26 cellular contexts compared by ENCODE assay signal in genomic region chr17:35291802-35292201, GRCh38. TPM values are rescaled to one million over a fixed set of nuclear protein-coding genes. Genes with fewer than 3 reads are reported as not detected.
DNase-seq lines count a peak whose midpoint lies in the region; ATAC-seq, FAIRE-seq and TF ChIP-seq lines count a peak whose summit lies in the region.
"Had no signal": no experiment of that assay in that cellular context is flagged by ENCODE, and none has a peak within 500 bp of the region (broad histone marks: within the 10 kb centered on the region; RNA-seq: fewer than 3 reads in every experiment).

No MANE protein-coding gene starts in this region.

- DNase-seq in activated T-cell treated with anti-CD3 and anti-CD28 coated beads, Interleukin-2, amount 50 U/mL, for 72 hours: no peak
- no peak for DNase-seq in activated T-cell treated with anti-CD3 and anti-CD28 coated beads, Interleukin-2, amount 50 U/mL, for 48 hours
- DNase-seq in fibroblast of lung (ENCODE audit: low read depth in 2 of 2) (peak; percentile 6 to 50), kidney (no peak)
- DNase-seq in stimulated activated effector memory CD8-positive, alpha-beta T cell treated with anti-CD3 and anti-CD28 coated beads, Interleukin-12 subunit alpha, Interleukin-12 subunit beta, amount 100 ng/mL, for 72 hours (ENCODE audit: low spot score in 2 of 2): no peak
- DNase-seq: activated CD4-positive, alpha-beta memory T cell treated with anti-CD3 and anti-CD28 coated beads for 36 hours; activated T-cell treated with anti-CD3 and anti-CD28 coated beads for 4 hours; body of pancreas; CD8-positive, alpha-beta T cell; cortex of kidney; glutamatergic neuron; left lung; mucosa of descending colon; NCI-H1092 treated with DMSO at 0.1 percent for 48 hours; NCI-H524 treated with DMSO at 0.1 percent for 48 hours; SHP77; T-helper 1 cell; testis had no signal

- H3K36me3 Mint-ChIP-seq in activated T-cell treated with anti-CD3 and anti-CD28 coated beads, Interleukin-2, amount 50 U/mL, for 72 hours (ENCODE audit: insufficient read depth in 2 of 2): peaks cover 4 to 14% of the 10 kb centered on the region in 2 donors
- H3K36me3 Mint-ChIP-seq in activated T-helper 17 cell treated with anti-CD3 and anti-CD28 coated beads, Interleukin-2, amount 50 U/mL, for 72 hours (ENCODE audit: low read depth): no peaks in the 10 kb centered on the region
- no peaks in the 10 kb centered on the region for H3K36me3 Mint-ChIP-seq in stimulated activated effector memory CD8-positive, alpha-beta T cell treated with anti-CD3 and anti-CD28 coated beads, Interleukin-12 subunit alpha, Interleukin-12 subunit beta, amount 100 ng/mL, for 72 hours
- H3K36me3 Mint-ChIP-seq: CD8-positive, alpha-beta T cell had no signal

- peaks cover 12% of the 10 kb centered on the region for H3K4me1 ChIP-seq in fibroblast of lung (ENCODE audit: control insufficient read depth, extremely low read depth, insufficient read depth, low read length)
- no peaks in the 10 kb centered on the region for H3K4me1 ChIP-seq in kidney (ENCODE audit: control insufficient read depth in 1 of 2, insufficient read depth in 1 of 2, low read depth in 1 of 2, low read length in 2 of 2)
- H3K4me1 ChIP-seq: body of pancreas, testis had no signal

- H3K4me2 ChIP-seq in fibroblast of lung (ENCODE audit: extremely low read depth, insufficient read depth, low read length): no peak overlapping the region
- H3K4me2 ChIP-seq: KMS-11 had no signal

- no peak overlapping the region for H3K27ac Mint-ChIP-seq in activated T-cell treated with anti-CD3 and anti-CD28 coated beads, Interleukin-2, amount 50 U/mL, for 72 hours
- H3K27ac Mint-ChIP-seq in activated T-helper 17 cell treated with anti-CD3 and anti-CD28 coated beads, Interleukin-2, amount 50 U/mL, for 72 hours: no peak overlapping the region
- H3K27ac Mint-ChIP-seq in stimulated activated effector memory CD8-positive, alpha-beta T cell treated with anti-CD3 and anti-CD28 coated beads, Interleukin-12 subunit alpha, Interleukin-12 subunit beta, amount 100 ng/mL, for 72 hours: no peak overlapping the region
- H3K27ac Mint-ChIP-seq: activated CD4-positive, alpha-beta memory T cell treated with anti-CD3 and anti-CD28 coated beads for 36 hours; activated naive CD4-positive, alpha-beta T cell treated with anti-CD3 and anti-CD28 coated beads, Interleukin-2, amount 50 U/mL, for 24 hours; CD8-positive, alpha-beta T cell had no signal

- ATAC-seq in activated T-cell treated with anti-CD3 and anti-CD28 coated beads, Interleukin-2, amount 50 U/mL, for 72 hours (replicated peaks in 1 of 2): peak; percentile 51 to 63
- ATAC-seq in activated T-helper 17 cell treated with anti-CD3 and anti-CD28 coated beads, Interleukin-2, amount 50 U/mL, for 72 hours (replicated peaks): peak; percentile 29
- ATAC-seq in stimulated activated effector memory CD8-positive, alpha-beta T cell treated with anti-CD3 and anti-CD28 coated beads, Interleukin-12 subunit alpha, Interleukin-12 subunit beta, amount 100 ng/mL, for 72 hours: peak; percentile 26
- ATAC-seq in GM21825 (IDR thresholded peaks at IDR 0.05; ENCODE audit: unreplicated experiment): no peak
- no peak for ATAC-seq in HG02610 (IDR thresholded peaks at IDR 0.05; ENCODE audit: unreplicated experiment)
- ATAC-seq: body of pancreas; CD8-positive, alpha-beta T cell; left lung; mucosa of descending colon had no signal

- H3K4me3 Mint-ChIP-seq in activated T-cell treated with anti-CD3 and anti-CD28 coated beads, Interleukin-2, amount 50 U/mL, for 72 hours: no peak overlapping the region
- H3K4me3 Mint-ChIP-seq in activated T-helper 17 cell treated with anti-CD3 and anti-CD28 coated beads, Interleukin-2, amount 50 U/mL, for 72 hours: no peak overlapping the region
- H3K4me3 Mint-ChIP-seq in stimulated activated effector memory CD8-positive, alpha-beta T cell treated with anti-CD3 and anti-CD28 coated beads, Interleukin-12 subunit alpha, Interleukin-12 subunit beta, amount 100 ng/mL, for 72 hours: no peak overlapping the region
- H3K4me3 Mint-ChIP-seq: activated CD4-positive, alpha-beta memory T cell treated with anti-CD3 and anti-CD28 coated beads for 36 hours; activated naive CD4-positive, alpha-beta T cell treated with anti-CD3 and anti-CD28 coated beads, Interleukin-2, amount 50 U/mL, for 24 hours; CD8-positive, alpha-beta T cell had no signal

- peaks cover 5 to 9% of the 10 kb centered on the region in 2 donors for H3K9me3 Mint-ChIP-seq in activated T-cell treated with anti-CD3 and anti-CD28 coated beads, Interleukin-2, amount 50 U/mL, for 72 hours
- peaks cover 4% of the 10 kb centered on the region for H3K9me3 Mint-ChIP-seq in activated T-helper 17 cell treated with anti-CD3 and anti-CD28 coated beads, Interleukin-2, amount 50 U/mL, for 72 hours
- peaks cover 10% of the 10 kb centered on the region for H3K9me3 Mint-ChIP-seq in stimulated activated effector memory CD8-positive, alpha-beta T cell treated with anti-CD3 and anti-CD28 coated beads, Interleukin-12 subunit alpha, Interleukin-12 subunit beta, amount 100 ng/mL, for 72 hours

- H3K4me1 Mint-ChIP-seq in activated T-cell treated with anti-CD3 and anti-CD28 coated beads, Interleukin-2, amount 50 U/mL, for 72 hours (ENCODE audit: low read depth): peaks cover 20% of the 10 kb centered on the region
- H3K4me1 Mint-ChIP-seq in activated T-helper 17 cell treated with anti-CD3 and anti-CD28 coated beads, Interleukin-2, amount 50 U/mL, for 72 hours: peaks cover 15% of the 10 kb centered on the region
- peaks cover 17% of the 10 kb centered on the region for H3K4me1 Mint-ChIP-seq in stimulated activated effector memory CD8-positive, alpha-beta T cell treated with anti-CD3 and anti-CD28 coated beads, Interleukin-12 subunit alpha, Interleukin-12 subunit beta, amount 100 ng/mL, for 72 hours

- H3K27me3 ChIP-seq in fibroblast of lung (ENCODE audit: control insufficient read depth, insufficient read depth, low read length): no peaks in the 10 kb centered on the region
- H3K27me3 ChIP-seq: body of pancreas, left lung, testis had no signal

- no peaks in the 10 kb centered on the region for H3K27me3 Mint-ChIP-seq in activated T-cell treated with anti-CD3 and anti-CD28 coated beads, Interleukin-2, amount 50 U/mL, for 72 hours (ENCODE audit: low read depth)
- H3K27me3 Mint-ChIP-seq in activated T-helper 17 cell treated with anti-CD3 and anti-CD28 coated beads, Interleukin-2, amount 50 U/mL, for 72 hours: no peaks in the 10 kb centered on the region
- H3K27me3 Mint-ChIP-seq: activated CD4-positive, alpha-beta memory T cell treated with anti-CD3 and anti-CD28 coated beads for 36 hours; activated naive CD4-positive, alpha-beta T cell treated with anti-CD3 and anti-CD28 coated beads, Interleukin-2, amount 50 U/mL, for 24 hours had no signal

- H3K4me3 ChIP-seq in fibroblast of lung (replicated peaks in 1 of 4; ENCODE audit: control extremely low read depth in 1 of 4, insufficient read depth in 1 of 4, low read depth in 3 of 4, low read length in 4 of 4) (no peak overlapping the region), kidney (ENCODE audit: low read length in 2 of 2) (no peak overlapping the region)
- H3K4me3 ChIP-seq: body of pancreas, left lung, mucosa of descending colon, testis had no signal

- intact Hi-C loops in kidney (cut with DNase I): no loop called here

- no peaks in the 10 kb centered on the region for H4K20me1 ChIP-seq in fibroblast of lung (ENCODE audit: control insufficient read depth, extremely low read depth, insufficient read depth, low read length)

- no peak for TF ChIP-seq CTCF in fibroblast of lung (conservative IDR thresholded peaks at IDR 0.05 in 1 of 2, IDR thresholded peaks at IDR 0.05 in 1 of 2; ENCODE audit: low read depth in 1 of 2, low read length in 2 of 2)
- no peak for TF ChIP-seq CTCF in kidney (IDR thresholded peaks at IDR 0.05; ENCODE audit: borderline replicate concordance, extremely low read depth, insufficient read depth)

- no peak overlapping the region for H2AFZ ChIP-seq in fibroblast of lung (ENCODE audit: low read length)

- H3K9ac ChIP-seq in fibroblast of lung (ENCODE audit: insufficient read depth, low read length) (no peak overlapping the region), kidney (ENCODE audit: low read length in 2 of 2) (no peak overlapping the region)
- H3K9ac ChIP-seq: KMS-11 had no signal

- H3K79me2 ChIP-seq in fibroblast of lung (ENCODE audit: control insufficient read depth, insufficient read depth, low read length): no peaks in the 10 kb centered on the region

- H3K36me3 ChIP-seq in fibroblast of lung (ENCODE audit: control insufficient read depth, insufficient read depth, low read length) (no peaks in the 10 kb centered on the region), kidney (ENCODE audit: control insufficient read depth in 1 of 2, insufficient read depth in 2 of 2, low read length in 2 of 2) (no peaks in the 10 kb centered on the region)
- H3K36me3 ChIP-seq: left lung had no signal

- H3K9me3 ChIP-seq in fibroblast of lung (ENCODE audit: control insufficient read depth, insufficient read depth, low read depth, low read length) (no peaks in the 10 kb centered on the region), kidney (ENCODE audit: control insufficient read depth in 1 of 2, low read length in 2 of 2) (no peaks in the 10 kb centered on the region)
- H3K9me3 ChIP-seq: body of pancreas, left lung, mucosa of descending colon, testis had no signal

- FAIRE-seq in kidney (lab: Jason Lieb, UNC): no peak
- FAIRE-seq: GM18507, H1 had no signal

- H3K27ac ChIP-seq in fibroblast of lung (ENCODE audit: insufficient read depth, low read length) (no peak overlapping the region), kidney (ENCODE audit: low read depth in 2 of 2, low read length in 2 of 2) (no peak overlapping the region)
- H3K27ac ChIP-seq: body of pancreas, KMS-11, left lung, testis, VCaP had no signal

RNA-seq across cellular contexts. Expression of gene SLFN5, which starts 48.9 kb away (rescaled TPM):
- 10 to 100 TPM; 53.8 to 70.3 TPM for total RNA-seq in activated T-cell treated with anti-CD3 and anti-CD28 coated beads, Interleukin-2, amount 50 U/mL, for 72 hours
- 10 to 100 TPM; 31.3 to 45.6 TPM for total RNA-seq in activated T-helper 17 cell treated with anti-CD3 and anti-CD28 coated beads, Interleukin-2, amount 50 U/mL, for 72 hours
- total RNA-seq in fibroblast of lung: 101 and 170 TPM in 2 replicates
- 57.6 and 101 TPM in 2 replicates for polyA plus RNA-seq in fibroblast of lung
- polyA plus RNA-seq in fibroblast of lung (2012): 27.9 and 52.6 TPM in 2 replicates
- polyA minus RNA-seq in fibroblast of lung (ENCODE audit: low replicate concordance): 26.4 and 42.5 TPM in 2 replicates
- 64.8 TPM for total RNA-seq in kidney
- polyA plus RNA-seq in kidney (ENCODE audit: insufficient read depth, low read depth, low replicate concordance): 2.0 TPM

Comparison
In these comparisons a context has a peak if more than half of its experiments do, and no peak if none do; other contexts are left out.
1. ATAC-seq: peak in activated T-cell treated with anti-CD3 and anti-CD28 coated beads, Interleukin-2, amount 50 U/mL, for 72 hours (2 of 2), activated T-helper 17 cell treated with anti-CD3 and anti-CD28 coated beads, Interleukin-2, amount 50 U/mL, for 72 hours (single experiment) and stimulated activated effector memory CD8-positive, alpha-beta T cell treated with anti-CD3 and anti-CD28 coated beads, Interleukin-12 subunit alpha, Interleukin-12 subunit beta, amount 100 ng/mL, for 72 hours (single experiment); none in GM21825 (single experiment) and HG02610 (single experiment).
2. DNase-seq: peak in fibroblast of lung (2 of 2); none in activated T-cell treated with anti-CD3 and anti-CD28 coated beads, Interleukin-2, amount 50 U/mL, for 72 hours (0 of 2), activated T-cell treated with anti-CD3 and anti-CD28 coated beads, Interleukin-2, amount 50 U/mL, for 48 hours (0 of 2), stimulated activated effector memory CD8-positive, alpha-beta T cell treated with anti-CD3 and anti-CD28 coated beads, Interleukin-12 subunit alpha, Interleukin-12 subunit beta, amount 100 ng/mL, for 72 hours (0 of 2) and kidney (single experiment).